In the genomic region with DNA sequence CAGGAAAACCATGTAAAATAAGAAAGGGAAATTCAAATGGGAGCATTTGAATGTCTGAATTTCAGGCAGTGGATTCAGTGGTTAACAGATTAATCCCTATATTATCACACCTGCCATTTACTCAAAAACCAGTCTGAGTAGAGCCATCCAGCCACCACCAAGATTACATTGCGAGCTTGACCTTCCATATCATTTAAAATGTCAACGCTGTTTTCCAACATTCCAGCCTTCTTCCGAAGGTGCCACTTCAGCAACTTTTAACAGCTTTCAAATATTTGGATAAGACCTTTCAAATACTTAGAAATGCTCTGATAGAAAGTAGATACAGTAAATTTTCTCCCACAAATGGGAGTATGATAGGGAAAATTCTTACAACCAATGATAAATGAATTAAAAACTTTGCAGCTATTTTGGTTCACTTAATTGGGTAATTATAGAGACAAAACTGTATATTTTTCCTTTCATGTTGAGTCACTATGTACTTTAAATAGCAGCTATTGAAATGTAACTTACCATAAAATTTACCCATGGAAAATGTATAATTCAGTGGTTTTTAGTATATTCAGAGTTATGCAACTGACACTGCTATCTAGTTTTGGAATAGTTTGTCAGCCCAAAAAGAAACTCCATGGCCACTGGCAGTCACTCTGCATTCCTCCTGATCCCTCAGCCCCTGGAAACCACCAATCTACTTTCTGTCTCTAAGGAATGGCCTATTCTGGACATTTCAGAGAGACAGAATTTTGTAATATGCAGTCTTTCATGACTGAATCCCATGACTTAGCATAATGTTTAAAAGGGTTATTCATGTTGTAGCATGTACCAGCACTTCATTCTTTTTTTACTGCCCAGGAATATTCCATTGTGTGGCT, we compare ENCODE assay signal across 10 cellular contexts. TPM values are rescaled to one million over a fixed set of nuclear protein-coding genes. Genes with fewer than 3 reads are reported as not detected.
DNase-seq lines count a peak whose midpoint lies in the region; ATAC-seq, FAIRE-seq and TF ChIP-seq lines count a peak whose summit lies in the region.
"Had no signal": no experiment of that assay in that cellular context is flagged by ENCODE, and none has a peak within 500 bp of the region (broad histone marks: within the 10 kb centered on the region; RNA-seq: fewer than 3 reads in every experiment).

No MANE protein-coding gene starts in this region.

- intact Hi-C loops in activated CD8-positive, alpha-beta T cell treated with anti-CD3 and anti-CD28 coated beads for 36 hours (cut with micrococcal nuclease): no loop called here

- DNase-seq in T-helper 1 cell (no peak), fibroblast of the aortic adventitia (ENCODE audit: low read depth) (peak; percentile 94), small intestine (no peak), LoVo (ENCODE audit: low spot score) (no peak)
- DNase-seq in activated CD8-positive, alpha-beta T cell treated with anti-CD3 and anti-CD28 coated beads for 36 hours: no peak
- DNase-seq: NCI-H1436 treated with DMSO at 0.1 percent for 48 hours had no signal

- H3K4me1 Mint-ChIP-seq in T-helper 1 cell treated with Interleukin-12 subunit alpha and Interleukin-12 subunit beta and Interleukin-4 antibody, amounts not matched to agents 30 μg/mL and 1 μg/mL, for 36 hours (ENCODE audit: low read depth): peaks cover 56% of the 10 kb centered on the region
- H3K4me1 Mint-ChIP-seq in activated CD8-positive, alpha-beta T cell treated with anti-CD3 and anti-CD28 coated beads for 36 hours (ENCODE audit: low read depth): peaks cover 85% of the 10 kb centered on the region
- peaks cover 86% of the 10 kb centered on the region for H3K4me1 Mint-ChIP-seq in stimulated activated memory B cell treated with anti-CD40 and anti-IgM and Interleukin-4, amounts not matched to agents 10 μg/mL and 1 μg/mL and 100 μg/mL, for 72 hours

- H3K9me3 ChIP-seq in small intestine (ENCODE audit: control insufficient read depth, low read depth): no peaks in the 10 kb centered on the region

- H3K4me3 Mint-ChIP-seq in T-helper 1 cell treated with Interleukin-12 subunit alpha and Interleukin-12 subunit beta and Interleukin-4 antibody, amounts not matched to agents 30 μg/mL and 1 μg/mL, for 36 hours: no peak overlapping the region
- no peak overlapping the region for H3K4me3 Mint-ChIP-seq in activated CD8-positive, alpha-beta T cell treated with anti-CD3 and anti-CD28 coated beads for 36 hours
- peak overlapping the region; percentile 51 for H3K4me3 Mint-ChIP-seq in stimulated activated memory B cell treated with anti-CD40 and anti-IgM and Interleukin-4, amounts not matched to agents 10 μg/mL and 1 μg/mL and 100 μg/mL, for 72 hours
- H3K4me3 Mint-ChIP-seq: neural crest cell had no signal

- TF ChIP-seq CTCF in activated CD8-positive, alpha-beta T cell treated with anti-CD3 and anti-CD28 coated beads for 36 hours (IDR thresholded peaks at IDR 0.05): no peak
- TF ChIP-seq CTCF in fibroblast of the aortic adventitia (IDR thresholded peaks at IDR 0.05; ENCODE audit: insufficient read depth, low read length): no peak

- H3K36me3 ChIP-seq in small intestine (ENCODE audit: control insufficient read depth in 2 of 2, insufficient read depth in 2 of 2, low read length in 2 of 2): no peaks in the 10 kb centered on the region

- CTCF ChIA-PET in activated CD8-positive, alpha-beta T cell treated with anti-CD3 and anti-CD28 coated beads for 36 hours (lab: Charles Lee): interaction anchor here (0.6 to 1.7 kb wide), 6 partner anchors 9 to 337 kb away, joined by 3 to 5 read pairs (median 4); no protein-coding TSS in a partner anchor

- no peak for FAIRE-seq in small intestine (lab: Jason Lieb, UNC)

- no peaks in the 10 kb centered on the region for H3K9me3 Mint-ChIP-seq in T-helper 1 cell treated with Interleukin-12 subunit alpha and Interleukin-12 subunit beta and Interleukin-4 antibody, amounts not matched to agents 30 μg/mL and 1 μg/mL, for 36 hours
- no peaks in the 10 kb centered on the region for H3K9me3 Mint-ChIP-seq in activated CD8-positive, alpha-beta T cell treated with anti-CD3 and anti-CD28 coated beads for 36 hours
- H3K9me3 Mint-ChIP-seq in stimulated activated memory B cell treated with anti-CD40 and anti-IgM and Interleukin-4, amounts not matched to agents 10 μg/mL and 1 μg/mL and 100 μg/mL, for 72 hours: no peaks in the 10 kb centered on the region
- H3K9me3 Mint-ChIP-seq: neural crest cell had no signal

- ATAC-seq in activated CD8-positive, alpha-beta T cell treated with anti-CD3 and anti-CD28 coated beads for 36 hours: no peak
- no peak for ATAC-seq in stimulated activated memory B cell treated with anti-CD40 and anti-IgM and Interleukin-4, amounts not matched to agents 10 μg/mL and 1 μg/mL and 100 μg/mL, for 72 hours
- no peak for ATAC-seq in HG02973 (IDR thresholded peaks at IDR 0.05; ENCODE audit: unreplicated experiment)

- peaks cover 15% of the 10 kb centered on the region for H3K36me3 Mint-ChIP-seq in T-helper 1 cell treated with Interleukin-12 subunit alpha and Interleukin-12 subunit beta and Interleukin-4 antibody, amounts not matched to agents 30 μg/mL and 1 μg/mL, for 36 hours (ENCODE audit: low read depth)
- peaks cover 54% of the 10 kb centered on the region for H3K36me3 Mint-ChIP-seq in activated CD8-positive, alpha-beta T cell treated with anti-CD3 and anti-CD28 coated beads for 36 hours (ENCODE audit: low read depth)
- peaks cover 19% of the 10 kb centered on the region for H3K36me3 Mint-ChIP-seq in stimulated activated memory B cell treated with anti-CD40 and anti-IgM and Interleukin-4, amounts not matched to agents 10 μg/mL and 1 μg/mL and 100 μg/mL, for 72 hours

- peak overlapping the region; percentile 36 for H3K27ac Mint-ChIP-seq in T-helper 1 cell treated with Interleukin-12 subunit alpha and Interleukin-12 subunit beta and Interleukin-4 antibody, amounts not matched to agents 30 μg/mL and 1 μg/mL, for 36 hours
- H3K27ac Mint-ChIP-seq in activated CD8-positive, alpha-beta T cell treated with anti-CD3 and anti-CD28 coated beads for 36 hours: peak overlapping the region; percentile 72
- peak overlapping the region; percentile 73 for H3K27ac Mint-ChIP-seq in stimulated activated memory B cell treated with anti-CD40 and anti-IgM and Interleukin-4, amounts not matched to agents 10 μg/mL and 1 μg/mL and 100 μg/mL, for 72 hours

- no peak overlapping the region for H3K4me3 ChIP-seq in fibroblast of the aortic adventitia (ENCODE audit: low read depth, low read length)
- H3K4me3 ChIP-seq in small intestine (ENCODE audit: low read depth in 1 of 2, low read length in 2 of 2): no peak overlapping the region

- no peaks in the 10 kb centered on the region for H3K27me3 Mint-ChIP-seq in T-helper 1 cell treated with Interleukin-12 subunit alpha and Interleukin-12 subunit beta and Interleukin-4 antibody, amounts not matched to agents 30 μg/mL and 1 μg/mL, for 36 hours (ENCODE audit: low read depth)
- no peaks in the 10 kb centered on the region for H3K27me3 Mint-ChIP-seq in activated CD8-positive, alpha-beta T cell treated with anti-CD3 and anti-CD28 coated beads for 36 hours
- no peaks in the 10 kb centered on the region for H3K27me3 Mint-ChIP-seq in stimulated activated memory B cell treated with anti-CD40 and anti-IgM and Interleukin-4, amounts not matched to agents 10 μg/mL and 1 μg/mL and 100 μg/mL, for 72 hours

- POLR2A ChIA-PET in activated CD8-positive, alpha-beta T cell treated with anti-CD3 and anti-CD28 coated beads for 36 hours (lab: Charles Lee): interaction anchor here (1.1 to 1.4 kb wide), 2 partner anchors 11 to 14 kb away, joined by 3 to 4 read pairs; no protein-coding TSS in a partner anchor

- peak overlapping the region in 1 of 2 donors; percentile 30 for H3K27ac ChIP-seq in small intestine (ENCODE audit: low read depth in 1 of 2, low read length in 1 of 2)

- no peaks in the 10 kb centered on the region for H3K27me3 ChIP-seq in small intestine (ENCODE audit: control insufficient read depth in 2 of 2, insufficient read depth in 2 of 2, low read length in 2 of 2)

- peaks cover 27 to 33% of the 10 kb centered on the region in 2 donors for H3K4me1 ChIP-seq in small intestine (ENCODE audit: control insufficient read depth in 2 of 2, insufficient read depth in 1 of 2, low read depth in 1 of 2, low read length in 1 of 2)

- WGBS in small intestine, 3 donors: 29 to 58% (median 31%) methylated on average over 3 of the region's 3 CpGs

RNA-seq across cellular contexts. Expression of a gene that starts 21.6 kb away (rescaled TPM):
- total RNA-seq in activated CD8-positive, alpha-beta T cell treated with anti-CD3 and anti-CD28 coated beads for 36 hours: 100 to 1,000 TPM; 199 to 206 TPM
- 41.3 and 47.0 TPM in 2 replicates for total RNA-seq in fibroblast of the aortic adventitia (ENCODE audit: low replicate concordance)
- polyA plus RNA-seq in small intestine: 100 to 1,000 TPM; 172 to 755 (median 598) TPM
